ENCODE assay signal across 14 cellular contexts in genomic region chr11:121535122-121535796, GRCh38.
DNase-seq lines count a peak whose midpoint lies in the region; ATAC-seq and TF ChIP-seq lines count a peak whose summit lies in the region.
"Had no signal": no experiment of that assay in that cellular context is flagged by ENCODE, and none has a peak within 500 bp of the region (broad histone marks: within the 10 kb centered on the region; RNA-seq: fewer than 3 reads in every experiment).

No MANE protein-coding gene starts in this region.

- H3K27ac ChIP-seq in BLaER1 (no peak overlapping the region), OCI-LY7 (ENCODE audit: low read depth, low read length, poor library complexity, severe bottlenecking) (peak overlapping the region; percentile 84)
- H3K27ac ChIP-seq: BLaER1 treated with 17β-estradiol and CSF1 and Interleukin-3, amounts not matched to agents 10 nM and 100 nM; hepatocyte; RWPE1 had no signal

- 0 out of 2 replicates have a peak overlapping the region, but pooled peaks have one; percentile 4 for H3K4me2 ChIP-seq in BLaER1
- H3K4me2 ChIP-seq in OCI-LY7 (ENCODE audit: low read length): peak overlapping the region; percentile 62
- H3K4me2 ChIP-seq: hepatocyte had no signal

- no peaks in the 10 kb centered on the region for H3K9me2 ChIP-seq in OCI-LY7 (ENCODE audit: insufficient read depth, low read length)

- CTCF ChIA-PET in OCI-LY7 (lab: Charles Lee; ENCODE audit: unreplicated experiment): no interaction called here

- peaks cover 91% of the 10 kb centered on the region for H3K79me2 ChIP-seq in OCI-LY7 (ENCODE audit: insufficient read depth, low read depth, low read length)
- H3K79me2 ChIP-seq: hepatocyte had no signal

- no peak for ATAC-seq in GM21360 (IDR thresholded peaks at IDR 0.05; ENCODE audit: unreplicated experiment)
- no peak for ATAC-seq in HG03025 (IDR thresholded peaks at IDR 0.05; ENCODE audit: low FRiP score, unreplicated experiment)
- no peak for ATAC-seq in HG03159 (IDR thresholded peaks at IDR 0.05; ENCODE audit: unreplicated experiment)
- ATAC-seq: sciatic nerve had no signal

- POLR2A ChIA-PET in OCI-LY7 (lab: Charles Lee): interaction anchor here (0.6 to 1.2 kb wide), 3 partner anchors 41 to 208 kb away, joined by 3 to 4 read pairs (median 4); no protein-coding TSS in a partner anchor

- TF ChIP-seq CTCF in OCI-LY7 (conservative IDR thresholded peaks at IDR 0.05; ENCODE audit: low read length): no peak
- no peak for TF ChIP-seq CTCF in epithelial cell of esophagus (IDR thresholded peaks at IDR 0.05; ENCODE audit: insufficient read depth, low read depth, low read length, missing control alignments)

- no peak overlapping the region for H3K9ac ChIP-seq in BLaER1
- H3K9ac ChIP-seq: BLaER1 treated with 17β-estradiol and CSF1 and Interleukin-3, amounts not matched to agents 10 nM and 100 nM had no signal

- DNase-seq in ELR (ENCODE audit: low read depth) (peak; percentile 13), OCI-LY7 (ENCODE audit: low spot score) (no peak), epithelial cell of esophagus (ENCODE audit: low read depth) (peak; percentile 65), CD1c-positive myeloid dendritic cell (ENCODE audit: extremely low spot score) (no peak)
- DNase-seq: activated naive CD4-positive, alpha-beta T cell treated with anti-CD3 and anti-CD28 coated beads for 36 hours; stimulated activated naive CD8-positive, alpha-beta T cell treated with anti-CD3 and anti-CD28 coated beads, Interleukin-15, amount 100 ng/mL, for 72 hours had no signal

- BruUV-seq in OCI-LY7 (replicated peaks; lab: Mats Ljungman, UMichigan): no TSS peak

- no peaks in the 10 kb centered on the region for H3K27me3 ChIP-seq in BLaER1
- H3K27me3 ChIP-seq: BLaER1 treated with 17β-estradiol and CSF1 and Interleukin-3, amounts not matched to agents 10 nM and 100 nM; hepatocyte had no signal

- H3K4me1 ChIP-seq in BLaER1: peaks cover 60% of the 10 kb centered on the region
- H3K4me1 ChIP-seq in OCI-LY7 (ENCODE audit: insufficient read depth, low read length, poor library complexity, severe bottlenecking): peaks cover 81% of the 10 kb centered on the region

- H3K4me3 ChIP-seq in BLaER1: no peak overlapping the region
- peak overlapping the region; percentile 2 for H3K4me3 ChIP-seq in OCI-LY7 (ENCODE audit: low read depth, low read length, poor library complexity, severe bottlenecking)
- H3K4me3 ChIP-seq in epithelial cell of esophagus (ENCODE audit: low read length): no peak overlapping the region
- H3K4me3 ChIP-seq: BLaER1 treated with 17β-estradiol and CSF1 and Interleukin-3, amounts not matched to agents 10 nM and 100 nM; hepatocyte had no signal

- no peak overlapping the region for H2AFZ ChIP-seq in OCI-LY7 (ENCODE audit: low read length)
- H2AFZ ChIP-seq: hepatocyte had no signal

- H3K9me3 ChIP-seq in BLaER1: peaks cover 14% of the 10 kb centered on the region
- H3K9me3 ChIP-seq in OCI-LY7 (ENCODE audit: low read length): no peaks in the 10 kb centered on the region; the same call in 1 of the 2 replicates

- no peaks in the 10 kb centered on the region for H4K20me1 ChIP-seq in BLaER1
- H4K20me1 ChIP-seq in OCI-LY7 (ENCODE audit: insufficient read depth, low read length): no peaks in the 10 kb centered on the region; the same call in 1 of the 2 replicates
- H4K20me1 ChIP-seq: BLaER1 treated with 17β-estradiol and CSF1 and Interleukin-3, amounts not matched to agents 10 nM and 100 nM had no signal

- intact Hi-C loops in OCI-LY7 (cut with micrococcal nuclease; ENCODE audit: unreplicated experiment): loop anchor here (2.0 kb wide), 2 partner anchors 36 to 80 kb away; no protein-coding TSS in a partner anchor

- H3K36me3 ChIP-seq in BLaER1: peaks cover 18% of the 10 kb centered on the region
- peaks cover 100% of the 10 kb centered on the region for H3K36me3 ChIP-seq in OCI-LY7 (ENCODE audit: insufficient read depth, low read length)

Comparison
In these comparisons a context has a peak if more than half of its experiments do, and no peak if none do; other contexts are left out.
1. DNase-seq: peak in ELR (single experiment) and epithelial cell of esophagus (single experiment); none in OCI-LY7 (single experiment) and CD1c-positive myeloid dendritic cell (single experiment).